ENCODE assay signal across 12 cellular contexts in the genomic region with DNA sequence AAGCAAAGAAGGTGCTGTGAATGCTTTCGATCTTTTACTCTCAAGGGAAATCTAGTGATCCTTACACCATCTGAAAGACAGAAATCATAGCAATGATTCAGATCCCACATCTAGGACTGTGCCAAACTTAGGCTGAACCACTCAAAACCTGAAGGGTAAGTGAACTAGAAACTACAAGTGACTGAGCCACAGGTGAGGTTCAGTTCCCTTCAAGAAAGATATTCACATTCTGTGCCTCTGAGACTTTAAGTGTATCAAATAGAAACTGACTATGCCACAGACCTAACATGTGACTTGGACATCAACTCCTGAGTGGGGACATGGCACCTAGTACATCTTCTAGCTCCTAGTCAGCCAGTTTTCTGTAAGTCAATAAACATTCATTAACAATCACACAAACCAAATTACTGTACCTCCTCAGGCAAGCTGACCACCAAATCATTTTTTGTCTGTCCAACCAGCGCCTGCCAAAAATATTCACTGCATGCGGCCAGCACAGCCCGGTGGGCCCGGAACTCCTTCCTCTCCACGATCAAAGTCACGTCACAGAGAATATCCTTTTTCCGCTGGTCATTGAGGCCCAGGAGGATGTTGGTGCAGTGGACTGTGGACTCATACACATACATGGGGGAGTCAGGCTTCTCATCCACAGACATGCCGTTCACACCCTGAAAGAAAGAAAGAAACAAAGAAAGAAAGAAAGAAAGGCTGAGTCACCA.
DNase-seq lines count a peak whose midpoint lies in the region; ATAC-seq, FAIRE-seq and TF ChIP-seq lines count a peak whose summit lies in the region.
"Had no signal": no experiment of that assay in that cellular context is flagged by ENCODE, and none has a peak within 500 bp of the region (broad histone marks: within the 10 kb centered on the region; RNA-seq: fewer than 3 reads in every experiment).

No MANE protein-coding gene starts in this region.

- H3K36me3 Mint-ChIP-seq in effector memory CD8-positive, alpha-beta T cell (ENCODE audit: insufficient read depth) = peaks cover 4% of the 10 kb centered on the region

- no peak overlapping the region for H3K4me3 Mint-ChIP-seq in effector memory CD8-positive, alpha-beta T cell

- no peak overlapping the region for H3K27ac ChIP-seq in adrenal gland
- H3K27ac ChIP-seq: uterus had no signal

- peak overlapping the region in 1 of 2 donors; percentile 4 for H3K27ac Mint-ChIP-seq in effector memory CD8-positive, alpha-beta T cell

- no peak overlapping the region for H3K4me3 ChIP-seq in adrenal gland
- H3K4me3 ChIP-seq: uterus had no signal

- no peaks in the 10 kb centered on the region for H3K4me1 ChIP-seq in adrenal gland (replicated peaks in 1 of 2)
- H3K4me1 ChIP-seq: uterus had no signal

- H3K9me3 Mint-ChIP-seq in effector memory CD8-positive, alpha-beta T cell = no peaks in the 10 kb centered on the region

- no peaks in the 10 kb centered on the region for H3K36me3 ChIP-seq in adrenal gland (replicated peaks in 1 of 2)
- H3K36me3 ChIP-seq: uterus had no signal

- TF ChIP-seq CTCF in D721Med (IDR thresholded peaks at IDR 0.05; ENCODE audit: insufficient read depth, missing control alignments) (no peak), adrenal gland (IDR thresholded peaks at IDR 0.05) (no peak)

- H3K27me3 Mint-ChIP-seq in effector memory CD8-positive, alpha-beta T cell = no peaks in the 10 kb centered on the region

- H3K9me3 ChIP-seq in adrenal gland (replicated peaks in 1 of 3) = no peaks in the 10 kb centered on the region
- H3K9me3 ChIP-seq: uterus had no signal

- DNase-seq in islet precursor cell (peak; percentile 37), GM03348 (ENCODE audit: low spot score) (no peak), D721Med (ENCODE audit: insufficient read length, low spot score) (no peak), adrenal gland (no peak)
- DNase-seq in effector memory CD8-positive, alpha-beta T cell = no peak
- DNase-seq: head of caudate nucleus, KG1, uterus had no signal

- peaks cover 2 to 5% of the 10 kb centered on the region in 2 donors for H3K4me1 Mint-ChIP-seq in effector memory CD8-positive, alpha-beta T cell (ENCODE audit: low read depth in 2 of 2)

- intact Hi-C loops in adrenal gland (cut with DNase I) = no loop called here

- no peaks in the 10 kb centered on the region for H3K27me3 ChIP-seq in adrenal gland
- H3K27me3 ChIP-seq: uterus had no signal

- TF ChIP-seq POLR2A in adrenal gland (IDR thresholded peaks at IDR 0.05) = no peak

- FAIRE-seq in D721Med (lab: Jason Lieb, UNC) = no peak

- peak; percentile 50 for ATAC-seq in GM18511 (IDR thresholded peaks at IDR 0.05; ENCODE audit: unreplicated experiment)
- ATAC-seq in GM21529 (IDR thresholded peaks at IDR 0.05; ENCODE audit: unreplicated experiment) = peak; percentile 75
- no peak for ATAC-seq in effector memory CD8-positive, alpha-beta T cell (replicated peaks)
- ATAC-seq: HCT116 had no signal

- 88 to 98% (median 91%) methylated on average over 9 of the region's 9 CpGs for WGBS in adrenal gland, 4 donors

TF ChIP-seq in PFSK-1, 5 proteins besides CTCF, POLR2A, EP300 and RAD21:
- 0 out of 2 replicates have a peak, but pooled peaks have one; percentile 14 for TF ChIP-seq POLR2AphosphoS5 (IDR thresholded peaks at IDR 0.05; ENCODE audit: low read depth, low read length)
- TF ChIP-seq FOXP2 (optimal IDR thresholded peaks at IDR 0.05; ENCODE audit: borderline replicate concordance, extremely low read depth, extremely low read length, insufficient read depth) = no peak
TF ChIP-seq in PFSK-1: peak in this region for 1.
